Comparison of ENCODE assay signal across 1 cellular context in genomic region chr18:617970-618504, GRCh38.
A peak's percentile ranks its signal among the peaks of the same experiment; 100 is the strongest.
TF ChIP-seq lines count a peak whose summit lies in the region.

No MANE protein-coding gene starts in this region.

TF ChIP-seq in K562, 482 proteins besides CTCF, POLR2A, EP300 and RAD21 (continued from another document and continues in another):
- TF ChIP-seq MTA3 (IDR thresholded peaks at IDR 0.05; ENCODE audit: borderline replicate concordance) = peak; percentile 74; the same call in 1 of the 2 replicates
- no peak for TF ChIP-seq NR0B1 (IDR thresholded peaks at IDR 0.05; ENCODE audit: partially characterized antibody)
- no peak for TF ChIP-seq SIN3A (IDR thresholded peaks at IDR 0.05; ENCODE audit: borderline replicate concordance in 2 of 2, control insufficient read depth in 1 of 2, low read depth in 2 of 2, low read length in 2 of 2)
- no peak for TF ChIP-seq MAFK (IDR thresholded peaks at IDR 0.05; ENCODE audit: low read length)
- TF ChIP-seq STAT6 (CRISPR knock-in tag; IDR thresholded peaks at IDR 0.05) = no peak
- no peak for TF ChIP-seq ZFX (CRISPR knock-in tag; IDR thresholded peaks at IDR 0.05)
- TF ChIP-seq NFE2L1 (tag; IDR thresholded peaks at IDR 0.05; ENCODE audit: borderline replicate concordance, low read depth) = no peak
- peak; percentile 64 for TF ChIP-seq ETV1 (tag; conservative IDR thresholded peaks at IDR 0.05; ENCODE audit: low read depth)
- TF ChIP-seq CSDE1 (IDR thresholded peaks at IDR 0.05) = no peak
- peak; percentile 81 for TF ChIP-seq MYNN (IDR thresholded peaks at IDR 0.05)
- no peak for TF ChIP-seq MYNN (CRISPR knock-in tag; IDR thresholded peaks at IDR 0.05)
- TF ChIP-seq DIDO1 (tag; IDR thresholded peaks at IDR 0.05; ENCODE audit: low read depth) = no peak
- TF ChIP-seq BMI1 (IDR thresholded peaks at IDR 0.05; ENCODE audit: low read length) = no peak; the same call in 1 of the 2 replicates
- TF ChIP-seq NR4A1 (CRISPR knock-in tag; IDR thresholded peaks at IDR 0.05) = no peak
- peak; percentile 84; the same call in 1 of the 2 replicates for TF ChIP-seq NR4A1 (tag; IDR thresholded peaks at IDR 0.05)
- TF ChIP-seq ETS2 (tag; IDR thresholded peaks at IDR 0.05; ENCODE audit: borderline replicate concordance, poor library complexity, severe bottlenecking) = no peak
- TF ChIP-seq HMGXB4 (CRISPR knock-in tag; IDR thresholded peaks at IDR 0.05) = no peak
- peak; percentile 93; the same call in 1 of the 2 replicates for TF ChIP-seq ZNF584 (CRISPR knock-in tag; IDR thresholded peaks at IDR 0.05; ENCODE audit: low read depth)
- TF ChIP-seq SIRT6 (IDR thresholded peaks at IDR 0.05; ENCODE audit: low read depth, low read length) = no peak
- TF ChIP-seq E2F6 (IDR thresholded peaks at IDR 0.05; ENCODE audit: borderline replicate concordance in 1 of 2, extremely low read depth in 1 of 2, insufficient read depth in 1 of 2, insufficient read length in 1 of 2, low read depth in 1 of 2, low read length in 1 of 2, poor library complexity in 1 of 2, severe bottlenecking in 1 of 2) = no peak
- peak in 1 of 2 experiments; percentile 55; a peak in 1 of 4 replicates for TF ChIP-seq NONO (IDR thresholded peaks at IDR 0.05; ENCODE audit: low read depth in 2 of 2, low read length in 1 of 2)
- peak; percentile 45 to 55; a peak in 2 of 4 replicates for TF ChIP-seq MAZ (CRISPR knock-in tag; conservative IDR thresholded peaks at IDR 0.05 in 1 of 2, IDR thresholded peaks at IDR 0.05 in 1 of 2)
- no peak for TF ChIP-seq ZC3H4 (CRISPR knock-in tag; IDR thresholded peaks at IDR 0.05; ENCODE audit: borderline replicate concordance)
- TF ChIP-seq RNF219 (CRISPR knock-in tag; IDR thresholded peaks at IDR 0.05) = no peak
- TF ChIP-seq RNF2 (IDR thresholded peaks at IDR 0.05) = peak; percentile 85
- no peak for TF ChIP-seq ZBTB40 (IDR thresholded peaks at IDR 0.05)
- no peak for TF ChIP-seq ZBTB40 (CRISPR knock-in tag; IDR thresholded peaks at IDR 0.05)
- TF ChIP-seq KHSRP (IDR thresholded peaks at IDR 0.05) = peak; percentile 87
- TF ChIP-seq ZC3H8 (IDR thresholded peaks at IDR 0.05) = no peak
- peak; percentile 100 for TF ChIP-seq CBFA2T3 (IDR thresholded peaks at IDR 0.05)
- TF ChIP-seq BCOR (IDR thresholded peaks at IDR 0.05) = peak; percentile 92
- TF ChIP-seq ATF4 (CRISPR knock-in tag; IDR thresholded peaks at IDR 0.05) = no peak
- TF ChIP-seq CREB3L1 (IDR thresholded peaks at IDR 0.05; ENCODE audit: borderline replicate concordance, low read depth) = peak; percentile 79; the same call in 1 of the 2 replicates
- TF ChIP-seq ID3 (CRISPR knock-in tag; IDR thresholded peaks at IDR 0.05) = no peak
- TF ChIP-seq ID3 (tag; IDR thresholded peaks at IDR 0.05) = no peak
- TF ChIP-seq GTF2F1 (IDR thresholded peaks at IDR 0.05; ENCODE audit: low read depth, low read length) = no peak
- no peak for TF ChIP-seq MYBL2 (IDR thresholded peaks at IDR 0.05; ENCODE audit: low read depth)
- no peak for TF ChIP-seq MYBL2 (CRISPR knock-in tag; IDR thresholded peaks at IDR 0.05; ENCODE audit: borderline replicate concordance)
- TF ChIP-seq THAP7 (CRISPR knock-in tag; IDR thresholded peaks at IDR 0.05) = no peak
- TF ChIP-seq RBM15 (IDR thresholded peaks at IDR 0.05; ENCODE audit: insufficient read depth, low read length) = no peak
- TF ChIP-seq OTX1 (CRISPR knock-in tag; IDR thresholded peaks at IDR 0.05) = no peak
